In genomic region chr3:160006282-160007163, GRCh38 we compare ENCODE assay signal across 8 cellular contexts. TPM values are rescaled to one million over a fixed set of nuclear protein-coding genes. Genes with fewer than 3 reads are reported as not detected.
DNase-seq lines count a peak whose midpoint lies in the region; ATAC-seq and TF ChIP-seq lines count a peak whose summit lies in the region.

No MANE protein-coding gene starts in this region.

- H3K36me3 ChIP-seq in IMR-90 (ENCODE audit: control insufficient read depth, insufficient read depth, low read length) (no peaks in the 10 kb centered on the region), OCI-LY7 (ENCODE audit: insufficient read depth, low read length) (no peaks in the 10 kb centered on the region), left lung (no peaks in the 10 kb centered on the region), upper lobe of left lung (no peaks in the 10 kb centered on the region)

- 0% methylated on average over 1 of the region's 3 CpGs; no CpG with 5 or more reads in 1 of the 2 experiments for WGBS in IMR-90 (ENCODE audit: extremely low coverage in 2 of 2, insufficient read length in 1 of 2), 2 experiments
- WGBS in upper lobe of left lung, 2 donors, result 10 to 16% methylated on average over 3 of the region's 3 CpGs

- peak overlapping the region; percentile 69; the same call in 1 of the 2 replicates for H3K14ac ChIP-seq in IMR-90 (replicated peaks; ENCODE audit: low read depth, low read length)

- peak overlapping the region; percentile 68; the same call in 1 of the 2 replicates for H3K18ac ChIP-seq in IMR-90 (ENCODE audit: low read depth, low read length)

- DNase-seq in Daoy (ENCODE audit: low read depth), result peak; percentile 69
- peak; percentile 77 for DNase-seq in IMR-90
- DNase-seq in OCI-LY7 (ENCODE audit: low spot score), result peak; percentile 42
- peak; percentile 75 for DNase-seq in cerebellum (ENCODE audit: low spot score)
- no peak for DNase-seq in left lung
- DNase-seq in upper lobe of left lung, result peak in 1 of 2 donors; percentile 50

- dilution Hi-C loops in IMR-90 (cut with HindIII; ENCODE audit: low sequenced_read_pairs, unreplicated experiment), result no loop called here

- peak overlapping the region; percentile 26; the same call in 1 of the 3 replicates for H2BK15ac ChIP-seq in IMR-90 (ENCODE audit: low read depth, low read length)

- CTCF ChIA-PET in IMR-90 (lab: Yijun Ruan, JAX) (interaction anchor here (0.5 to 4.6 kb wide), 26 partner anchors 11 to 202 kb away, joined by 3 to 93 read pairs (median 4); partner anchors contain the start of gene IL12A), OCI-LY7 (lab: Charles Lee; ENCODE audit: unreplicated experiment) (interaction anchor here (1.4 kb wide), 1 partner anchor 122 kb away, joined by 5 read pairs; no protein-coding TSS in a partner anchor)

- peak; percentile 95 for TF ChIP-seq CTCF in IMR-90 (conservative IDR thresholded peaks at IDR 0.05; ENCODE audit: low read depth, low read length)
- TF ChIP-seq CTCF in OCI-LY7 (conservative IDR thresholded peaks at IDR 0.05; ENCODE audit: low read length), result peak; percentile 84
- TF ChIP-seq CTCF in left lung (IDR thresholded peaks at IDR 0.05), result peak; percentile 64 to 72
- TF ChIP-seq CTCF in upper lobe of left lung (IDR thresholded peaks at IDR 0.05), result peak; percentile 50 to 77 (median 70)

- BruUV-seq in IMR-90 (replicated peaks; lab: Mats Ljungman, UMichigan) (no TSS peak), OCI-LY7 (replicated peaks; lab: Mats Ljungman, UMichigan) (no TSS peak)

- peaks cover 3% of the 10 kb centered on the region; the same call in 1 of the 2 replicates for H3K9me1 ChIP-seq in IMR-90 (ENCODE audit: insufficient read depth, low read length)

- H4K20me1 ChIP-seq in IMR-90 (ENCODE audit: insufficient read depth, low read length) (no peaks in the 10 kb centered on the region), OCI-LY7 (ENCODE audit: insufficient read depth, low read length) (no peaks in the 10 kb centered on the region)

- peak overlapping the region; percentile 50; the same call in 1 of the 2 replicates for H2AK5ac ChIP-seq in IMR-90 (ENCODE audit: low read depth, low read length)

- ATAC-seq in GM19468 (IDR thresholded peaks at IDR 0.05; ENCODE audit: extremely low read depth, unreplicated experiment), result peak; percentile 18
- ATAC-seq in IMR-90 (ENCODE audit: low read depth), result peak; percentile 96
- peak; percentile 95 for ATAC-seq in left lung
- ATAC-seq in upper lobe of left lung (ENCODE audit: low FRiP score in 2 of 2), result peak in 1 of 2 donors; percentile 86
- no peak for ATAC-seq in HG03439 (IDR thresholded peaks at IDR 0.05; ENCODE audit: unreplicated experiment)

- peak overlapping the region; percentile 84 for H2BK20ac ChIP-seq in IMR-90 (ENCODE audit: low read depth, low read length)

- H3K27me3 ChIP-seq in IMR-90 (ENCODE audit: control insufficient read depth, insufficient read depth, low read length) (no peaks in the 10 kb centered on the region), left lung (no peaks in the 10 kb centered on the region), upper lobe of left lung (no peaks in the 10 kb centered on the region)

- no peak overlapping the region for H3K9ac ChIP-seq in IMR-90 (ENCODE audit: low read depth, low read length)

- H3K9me3 ChIP-seq in IMR-90 (ENCODE audit: control insufficient read depth, insufficient read depth, low read length), result no peaks in the 10 kb centered on the region
- H3K9me3 ChIP-seq in OCI-LY7 (ENCODE audit: low read length), result no peaks in the 10 kb centered on the region
- no peaks in the 10 kb centered on the region for H3K9me3 ChIP-seq in left lung
- H3K9me3 ChIP-seq in upper lobe of left lung, result no peaks in the 10 kb centered on the region

- no peaks in the 10 kb centered on the region; a peak in 1 of 4 replicates for H3K79me1 ChIP-seq in IMR-90 (ENCODE audit: low read depth in 1 of 2, low read length in 2 of 2)

- no peaks in the 10 kb centered on the region for H3K79me2 ChIP-seq in OCI-LY7 (ENCODE audit: insufficient read depth, low read depth, low read length)

- H3K23ac ChIP-seq in IMR-90 (ENCODE audit: low read depth, low read length), result no peak overlapping the region; the same call in 1 of the 2 replicates

- no peak overlapping the region; the same call in 1 of the 2 replicates for H4K91ac ChIP-seq in IMR-90 (ENCODE audit: insufficient read depth, low read depth, low read length)

- H2AK9ac ChIP-seq in IMR-90 (replicated peaks; ENCODE audit: low read depth, low read length, poor library complexity), result no peak overlapping the region

- no peak overlapping the region for H4K5ac ChIP-seq in IMR-90 (ENCODE audit: low read depth, low read length)

- TF ChIP-seq RAD21 in IMR-90 (IDR thresholded peaks at IDR 0.05; ENCODE audit: low read length), result peak; percentile 95

- no peak for TF ChIP-seq POLR2A in IMR-90 (IDR thresholded peaks at IDR 0.05; ENCODE audit: low read depth, low read length)
- TF ChIP-seq POLR2A in upper lobe of left lung (IDR thresholded peaks at IDR 0.05), result no peak

- H2AFZ ChIP-seq in IMR-90 (replicated peaks; ENCODE audit: low read length, poor library complexity), result peak overlapping the region; percentile 72
- no peak overlapping the region for H2AFZ ChIP-seq in OCI-LY7 (ENCODE audit: low read length)

- peak overlapping the region; percentile 78 for H2BK120ac ChIP-seq in IMR-90 (ENCODE audit: low read depth, low read length)

- 0 out of 2 replicates have a peak, but pooled peaks cover 1% of the 10 kb centered on the region for H3K4me1 ChIP-seq in IMR-90 (ENCODE audit: control insufficient read depth, insufficient read depth, low read length)
- H3K4me1 ChIP-seq in OCI-LY7 (ENCODE audit: insufficient read depth, low read length, poor library complexity, severe bottlenecking), result peaks cover 10% of the 10 kb centered on the region
- peaks cover 0 to 5% of the 10 kb centered on the region in 2 donors for H3K4me1 ChIP-seq in left lung
- H3K4me1 ChIP-seq in upper lobe of left lung, result no peaks in the 10 kb centered on the region

- no peaks in the 10 kb centered on the region for H3K9me2 ChIP-seq in OCI-LY7 (ENCODE audit: insufficient read depth, low read length)

- H3K56ac ChIP-seq in IMR-90 (ENCODE audit: extremely low read depth, insufficient read depth, low read length), result no peak overlapping the region

- H3K27ac ChIP-seq in IMR-90 (ENCODE audit: insufficient read depth, low read length) (no peak overlapping the region), OCI-LY7 (ENCODE audit: low read depth, low read length, poor library complexity, severe bottlenecking) (no peak overlapping the region), left lung (no peak overlapping the region), upper lobe of left lung (no peak overlapping the region)

- H3K4me3 ChIP-seq in IMR-90 (ENCODE audit: insufficient read depth, low read depth, low read length) (no peak overlapping the region), OCI-LY7 (ENCODE audit: low read depth, low read length, poor library complexity, severe bottlenecking) (no peak overlapping the region), left lung (no peak overlapping the region), upper lobe of left lung (no peak overlapping the region)

- POLR2A ChIA-PET in IMR-90 (lab: Charles Lee; ENCODE audit: unreplicated experiment) (interaction anchor here (1.2 to 1.4 kb wide), 2 partner anchors 78 to 178 kb away, joined by 3 to 5 read pairs; no protein-coding TSS in a partner anchor), OCI-LY7 (lab: Charles Lee) (interaction anchor here (0.6 to 1.3 kb wide), 5 partner anchors 16 to 571 kb away, joined by 3 to 4 read pairs (median 4); no protein-coding TSS in a partner anchor)

- in situ Hi-C loops in IMR-90 (cut with MboI; ENCODE audit: low sequenced_read_pairs), result loop anchor here (5.0 to 25.0 kb wide), 3 partner anchors 179 to 744 kb away; no protein-coding TSS in a partner anchor

- peak overlapping the region in 1 of 2 experiments; percentile 84; a peak in 2 of 4 replicates for H4K8ac ChIP-seq in IMR-90 (ENCODE audit: low read depth in 2 of 2, low read length in 2 of 2)

- TF ChIP-seq EP300 in upper lobe of left lung (IDR thresholded peaks at IDR 0.05), result no peak

- H3K4ac ChIP-seq in IMR-90 (ENCODE audit: low read depth, low read length), result peak overlapping the region; percentile 48

- H2BK5ac ChIP-seq in IMR-90 (ENCODE audit: low read depth, low read length, poor library complexity, severe bottlenecking), result no peak overlapping the region

- intact Hi-C loops in IMR-90 (cut with micrococcal nuclease) (loop anchor here (1.0 to 2.0 kb wide), 7 partner anchors 77 to 743 kb away; no protein-coding TSS in a partner anchor), OCI-LY7 (cut with micrococcal nuclease; ENCODE audit: unreplicated experiment) (no loop called here), left lung (cut with DNase I) (loop anchor here in 1 of 2 donors (5.0 kb wide), 1 partner anchor 124 kb away; no protein-coding TSS in a partner anchor)

- H3K4me2 ChIP-seq in IMR-90 (ENCODE audit: low read depth, low read length) (peak overlapping the region; percentile 55; the same call in 1 of the 2 replicates), OCI-LY7 (ENCODE audit: low read length) (no peak overlapping the region)

TF ChIP-seq in IMR-90, 13 proteins besides CTCF, POLR2A, EP300 and RAD21:
- TF ChIP-seq RCOR1 (IDR thresholded peaks at IDR 0.05; ENCODE audit: insufficient replicate concordance, low read length), result no peak
- peak; percentile 94 for TF ChIP-seq SMC3 (IDR thresholded peaks at IDR 0.05; ENCODE audit: low read depth, low read length)
- no peak for TF ChIP-seq ELK1 (IDR thresholded peaks at IDR 0.05; ENCODE audit: borderline replicate concordance, low read depth, low read length)

RNA-seq across cellular contexts. Expression of gene IL12A, which starts 17.9 kb away (rescaled TPM):
- total RNA-seq in Daoy (2014; rRNA removed; shearing (Covaris generic)), result 0.51 TPM in 1 of 2 replicates, not detected in the other
- total RNA-seq in IMR-90 (2012; rRNA removed) (0.90 and 1.1 TPM in 2 replicates), OCI-LY7 (2022) (not detected in 2 replicates), cerebellum (1.1 TPM), left lung (under 1 TPM; 0.61 to 0.81 TPM), upper lobe of left lung (1 to 10 TPM in 3 of 6 donors, under 1 TPM in 2, not detected in 1; 0.52 to 7.3 (median 1.2) TPM)
- polyA plus RNA-seq in IMR-90 (2012; rRNA removed), result 2.9 and 5.3 TPM in 2 replicates
- 10.0 and 10.9 TPM in 2 replicates for polyA plus RNA-seq in IMR-90 (2012; cell fraction: cytosol; rRNA removed)
- 11.1 and 16.2 TPM in 2 replicates for polyA plus RNA-seq in IMR-90 (2012; cell fraction: nucleus; rRNA removed; ENCODE audit: low replicate concordance)
- not detected in 2 replicates for total RNA-seq in OCI-LY7 (2014; rRNA removed; shearing (Covaris generic))

Comparison
In these comparisons a context has a peak if more than half of its experiments do, and no peak if none do; other contexts are left out.
1. DNase-seq: peak in Daoy (single experiment), IMR-90 (single experiment), OCI-LY7 (single experiment) and cerebellum (single experiment); none in left lung (0 of 2).
2. Peak in every context shown above with its lines, with median percentiles within 50 percentile points of each other: CTCF ChIP-seq.